ENCODE assay signal across 8 cellular contexts in genomic region chr1:15617173-15617873, GRCh38. TPM values are rescaled to one million over a fixed set of nuclear protein-coding genes. Genes with fewer than 3 reads are reported as not detected.
DNase-seq lines count a peak whose midpoint lies in the region; TF ChIP-seq lines count a peak whose summit lies in the region.

TSS of gene DDI2 (plus strand) at chr1:15617458. CDS start at chr1:15617671, 213 bp downstream.

- H3K4me1 Mint-ChIP-seq in nephron progenitor cell = peaks cover 65% of the 10 kb centered on the region
- peaks cover 56% of the 10 kb centered on the region for H3K4me1 Mint-ChIP-seq in stimulated activated naive CD8-positive, alpha-beta T cell treated with anti-CD3 and anti-CD28 coated beads, Interleukin-15, Interleukin-2, amounts not matched to agents 100 ng/mL and 50 ng/mL, for 24 hours (ENCODE audit: low read depth)

- no peak for TF ChIP-seq CTCF in nephron progenitor cell (IDR thresholded peaks at IDR 0.05)

- H3K36me3 Mint-ChIP-seq in nephron progenitor cell (ENCODE audit: low read depth) = no peaks in the 10 kb centered on the region
- H3K36me3 Mint-ChIP-seq in stimulated activated naive CD8-positive, alpha-beta T cell treated with anti-CD3 and anti-CD28 coated beads, Interleukin-15, Interleukin-2, amounts not matched to agents 100 ng/mL and 50 ng/mL, for 24 hours (ENCODE audit: low read depth) = peaks cover 27% of the 10 kb centered on the region

- no peaks in the 10 kb centered on the region for H3K36me3 ChIP-seq in H7 (replicated peaks; ENCODE audit: control insufficient read depth, insufficient read depth, low read length)
- H3K36me3 ChIP-seq in MG63 = peaks cover 5% of the 10 kb centered on the region

- no peaks in the 10 kb centered on the region for H3K9me3 Mint-ChIP-seq in nephron progenitor cell
- H3K9me3 Mint-ChIP-seq in stimulated activated naive CD8-positive, alpha-beta T cell treated with anti-CD3 and anti-CD28 coated beads, Interleukin-15, Interleukin-2, amounts not matched to agents 100 ng/mL and 50 ng/mL, for 24 hours = no peaks in the 10 kb centered on the region

- H3K4me3 Mint-ChIP-seq in nephron progenitor cell = peak within 1 kb of the TSS; percentile 95
- H3K4me3 Mint-ChIP-seq in stimulated activated naive CD8-positive, alpha-beta T cell treated with anti-CD3 and anti-CD28 coated beads, Interleukin-15, Interleukin-2, amounts not matched to agents 100 ng/mL and 50 ng/mL, for 24 hours = peak within 1 kb of the TSS; percentile 95

- peak within 1 kb of the TSS; percentile 98 for H3K4me3 ChIP-seq in H7 (ENCODE audit: insufficient read depth, low read depth, low read length)
- peak within 1 kb of the TSS; percentile 98 for H3K4me3 ChIP-seq in MG63

- peaks cover 2% of the 10 kb centered on the region for H3K27me3 Mint-ChIP-seq in nephron progenitor cell (ENCODE audit: low read depth, poor library complexity)
- no peaks in the 10 kb centered on the region for H3K27me3 Mint-ChIP-seq in stimulated activated naive CD8-positive, alpha-beta T cell treated with anti-CD3 and anti-CD28 coated beads, Interleukin-15, Interleukin-2, amounts not matched to agents 100 ng/mL and 50 ng/mL, for 24 hours

- H3K27me3 ChIP-seq in H7 (ENCODE audit: control insufficient read depth, insufficient read depth, low read length) (no peaks in the 10 kb centered on the region), MG63 (no peaks in the 10 kb centered on the region)

- H3K9me3 ChIP-seq in MG63 = no peaks in the 10 kb centered on the region

- H3K27ac Mint-ChIP-seq in nephron progenitor cell = peak within 1 kb of the TSS; percentile 98
- peak within 1 kb of the TSS; percentile 95 for H3K27ac Mint-ChIP-seq in stimulated activated naive CD8-positive, alpha-beta T cell treated with anti-CD3 and anti-CD28 coated beads, Interleukin-15, Interleukin-2, amounts not matched to agents 100 ng/mL and 50 ng/mL, for 24 hours

- peak; percentile 99 for DNase-seq in EH (ENCODE audit: low read depth)
- peak; percentile 97 for DNase-seq in H7
- peak; percentile 98 for DNase-seq in MG63
- DNase-seq in SHP77 treated with DMSO at 0.1 percent for 48 hours (lab: John Stamatoyannopoulos, UW) = peak; percentile 77
- DNase-seq in activated effector memory CD4-positive, alpha-beta T cell treated with anti-CD3 and anti-CD28 coated beads, Interleukin-2, amount 50 U/mL, for 16 hours = peak; percentile 98
- peak; percentile 95 for DNase-seq in fibroblast of the conjunctiva (ENCODE audit: low read depth)
- DNase-seq in nephron progenitor cell = peak; percentile 98

RNA-seq across cellular contexts. Expression of gene DDI2, which starts in this region (rescaled TPM):
- total RNA-seq in H7 (2014; rRNA removed; shearing (Covaris generic)) = 19.4 and 19.7 TPM in 2 replicates
- total RNA-seq in MG63 (2014; rRNA removed; shearing (Covaris generic); ENCODE audit: low replicate concordance) = 1.8 and 7.6 TPM in 2 replicates

Comparison
In these comparisons a context has a peak if more than half of its experiments do, and no peak if none do; other contexts are left out.
1. Peak in every context shown above with its lines: DNase-seq and H3K4me3 ChIP-seq.